ENCODE assay signal across 10 cellular contexts in the genomic region with DNA sequence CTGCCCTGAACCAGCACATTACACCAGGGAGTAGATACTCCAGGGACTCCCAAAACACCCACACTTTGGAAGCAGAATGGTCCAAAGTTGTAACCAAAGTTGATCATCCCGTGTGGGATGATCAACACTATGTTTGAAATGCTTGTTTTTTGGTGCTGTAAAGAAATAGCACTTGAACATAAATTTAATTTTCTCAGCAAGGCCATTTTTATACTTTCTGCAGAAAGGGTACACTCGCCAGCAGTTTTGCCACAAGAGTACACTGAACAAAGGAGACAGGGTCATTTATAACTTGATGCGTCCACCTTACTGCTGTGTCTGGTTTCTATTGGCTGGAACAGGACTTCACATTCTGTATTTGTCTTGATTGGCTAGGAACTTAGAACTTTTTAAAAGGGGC. TPM values are rescaled to one million over a fixed set of nuclear protein-coding genes. Genes with fewer than 3 reads are reported as not detected.
"Had no signal": no experiment of that assay in that cellular context is flagged by ENCODE, and none has a peak within 500 bp of the region (broad histone marks: within the 10 kb centered on the region; RNA-seq: fewer than 3 reads in every experiment).

No MANE protein-coding gene starts in this region.

RNA-seq across cellular contexts. Expression of gene IRGM, which starts 14.5 kb away (rescaled TPM):
- total RNA-seq: kidney epithelial cell, left cardiac atrium, left colon, left lobe of liver, left lung, left ventricle myocardium inferior, left ventricle myocardium superior, lung, lung microvascular endothelial cell had no signal
- polyA plus RNA-seq: keratinocyte had no signal
